In the genomic region with DNA sequence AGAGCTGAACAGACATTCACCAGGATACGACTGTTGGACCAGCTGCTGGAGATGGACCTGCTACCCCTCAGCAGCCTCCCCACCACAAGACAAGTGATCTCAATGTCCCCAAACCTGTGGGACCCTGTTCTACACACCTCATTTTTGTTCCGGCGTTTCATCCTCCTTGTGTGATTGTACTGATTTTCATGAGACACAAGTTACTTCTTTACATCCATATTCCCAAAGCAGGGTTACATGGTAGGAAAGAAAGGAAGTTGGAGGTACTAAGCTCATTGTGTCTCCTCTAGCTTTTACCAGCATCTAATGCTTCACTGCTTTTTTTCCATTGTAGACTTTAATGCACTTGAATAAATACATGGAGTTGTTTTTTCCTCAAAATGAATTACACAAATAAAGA, we compare ENCODE assay signal across 30 cellular contexts. TPM values are rescaled to one million over a fixed set of nuclear protein-coding genes. Genes with fewer than 3 reads are reported as not detected.
A peak's percentile ranks its signal among the peaks of the same experiment; 100 is the strongest.
DNase-seq lines count a peak whose midpoint lies in the region; ATAC-seq, FAIRE-seq and TF ChIP-seq lines count a peak whose summit lies in the region.
"Had no signal": no experiment of that assay in that cellular context is flagged by ENCODE, and none has a peak within 500 bp of the region (broad histone marks: within the 10 kb centered on the region; RNA-seq: fewer than 3 reads in every experiment).

No MANE protein-coding gene starts in this region.

- FAIRE-seq in bronchial epithelial cell (lab: Jason Lieb, UNC): peak; percentile 43
- FAIRE-seq in keratinocyte (lab: Jason Lieb, UNC): peak; percentile 70
- FAIRE-seq: A204.1, GM12891 had no signal

- peaks cover 57% of the 10 kb centered on the region for H3K36me3 ChIP-seq in cardiac muscle cell
- peaks cover 58% of the 10 kb centered on the region for H3K36me3 ChIP-seq in right atrium auricular region
- peaks cover 6% of the 10 kb centered on the region for H3K36me3 ChIP-seq in bronchial epithelial cell (ENCODE audit: control insufficient read depth, insufficient read depth, low read length)
- H3K36me3 ChIP-seq in keratinocyte (ENCODE audit: control insufficient read depth in 2 of 2, extremely low read depth in 1 of 2, insufficient read depth in 2 of 2, low read length in 2 of 2): peaks cover 8 to 32% of the 10 kb centered on the region in 2 experiments

- H3K9me3 ChIP-seq in cardiac muscle cell (ENCODE audit: low read depth) (no peaks in the 10 kb centered on the region), right atrium auricular region (no peaks in the 10 kb centered on the region), keratinocyte (ENCODE audit: control insufficient read depth, low read depth, low read length) (no peaks in the 10 kb centered on the region)
- H3K9me3 ChIP-seq: spleen, testis had no signal

- H3K27ac ChIP-seq in cardiac muscle cell (peak overlapping the region; percentile 64), right atrium auricular region (peak overlapping the region in 1 of 2 donors; percentile 40), keratinocyte (ENCODE audit: control insufficient read depth, insufficient read depth, low read length) (peak overlapping the region; percentile 28)
- H3K27ac ChIP-seq: hepatocyte, neural progenitor cell, parathyroid adenoma, spleen, testis had no signal

- DNase-seq in cardiac muscle cell (ENCODE audit: low read depth in 1 of 2, low spot score in 1 of 2) (peak in 1 of 2 donors; percentile 29), right atrium auricular region (ENCODE audit: low spot score) (no peak), bronchial epithelial cell (ENCODE audit: low read depth) (no peak), keratinocyte (ENCODE audit: low read depth, low spot score) (no peak), NCI-H1436 (lab: John Stamatoyannopoulos, UW) (no peak)
- no peak for DNase-seq in activated CD4-positive, alpha-beta T cell treated with anti-CD3 and anti-CD28 coated beads, Interleukin-2, amount 10 ng/mL, durations not matched to agents 7 days and 5 days
- DNase-seq: activated effector memory CD4-positive, alpha-beta T cell treated with Interleukin-2 at 50 U/mL for 16 hours; caudate nucleus; CD4-positive, alpha-beta T cell; effector memory CD8-positive, alpha-beta T cell; H9; NCI-H1092; NCI-H1694 treated with DMSO at 0.1 percent for 48 hours; NCI-H510A; right cardiac atrium; spleen; stimulated activated CD4-positive, alpha-beta T cell treated with anti-CD3 and anti-CD28 coated beads, Interleukin-2, amount 100 ng/mL, for 24 hours; stimulated activated CD8-positive, alpha-beta memory T cell treated with anti-CD3 and anti-CD28 coated beads, Interleukin-4, amount 100 ng/mL, for 48 hours; T-cell; testis had no signal

- peaks cover 7% of the 10 kb centered on the region for H3K27me3 Mint-ChIP-seq in activated CD4-positive, alpha-beta T cell treated with anti-CD3 and anti-CD28 coated beads, Interleukin-2, amount 10 ng/mL, durations not matched to agents 7 days and 5 days

- POLR2A ChIA-PET in activated CD4-positive, alpha-beta T cell treated with anti-CD3 and anti-CD28 coated beads, Interleukin-2, amount 10 ng/mL, durations not matched to agents 7 days and 5 days (lab: Charles Lee): no interaction called here

- H3K4me3 ChIP-seq in cardiac muscle cell (no peak overlapping the region), right atrium auricular region (no peak overlapping the region), bronchial epithelial cell (ENCODE audit: low read depth, low read length) (no peak overlapping the region), keratinocyte (ENCODE audit: control insufficient read depth in 2 of 3, extremely low read depth in 1 of 3, insufficient read depth in 2 of 3, low read depth in 1 of 3, low read length in 3 of 3) (no peak overlapping the region)
- H3K4me3 ChIP-seq: hepatocyte, neural progenitor cell, spleen, testis had no signal

- peaks cover 4% of the 10 kb centered on the region for H4K20me1 ChIP-seq in keratinocyte (ENCODE audit: control insufficient read depth, extremely low read depth, insufficient read depth, low read length)

- no peak overlapping the region for H3K9ac ChIP-seq in keratinocyte (ENCODE audit: control insufficient read depth, extremely low read depth, insufficient read depth, low read length)
- H3K9ac ChIP-seq: neural progenitor cell, parathyroid adenoma had no signal

- peaks cover 9% of the 10 kb centered on the region for H3K36me3 Mint-ChIP-seq in activated CD4-positive, alpha-beta T cell treated with anti-CD3 and anti-CD28 coated beads, Interleukin-2, amount 10 ng/mL, durations not matched to agents 7 days and 5 days (ENCODE audit: low read depth)
- H3K36me3 Mint-ChIP-seq: T-cell had no signal

- H3K9me3 Mint-ChIP-seq in activated CD4-positive, alpha-beta T cell treated with anti-CD3 and anti-CD28 coated beads, Interleukin-2, amount 10 ng/mL, durations not matched to agents 7 days and 5 days: no peaks in the 10 kb centered on the region
- H3K9me3 Mint-ChIP-seq: CD4-positive, alpha-beta T cell; H9; neural progenitor cell; stimulated activated naive CD8-positive, alpha-beta T cell treated with anti-CD3 and anti-CD28 coated beads, Interleukin-15, Interleukin-2, amounts not matched to agents 100 ng/mL and 50 ng/mL, for 24 hours; T-cell had no signal

- H3K4me3 Mint-ChIP-seq in activated CD4-positive, alpha-beta T cell treated with anti-CD3 and anti-CD28 coated beads, Interleukin-2, amount 10 ng/mL, durations not matched to agents 7 days and 5 days: no peak overlapping the region
- H3K4me3 Mint-ChIP-seq: activated CD4-positive, alpha-beta T cell treated with anti-CD3 and anti-CD28 coated beads, Interleukin-2, amount 10 ng/mL, durations not matched to agents 24 days and 14 days; CD4-positive, alpha-beta T cell; effector memory CD8-positive, alpha-beta T cell; H9; neural progenitor cell; stimulated activated naive CD8-positive, alpha-beta T cell treated with anti-CD3 and anti-CD28 coated beads, Interleukin-15, Interleukin-2, amounts not matched to agents 100 ng/mL and 50 ng/mL, for 24 hours; T-cell had no signal

- TF ChIP-seq CTCF in cardiac muscle cell (IDR thresholded peaks at IDR 0.05; ENCODE audit: low read depth, low read length): no peak
- no peak for TF ChIP-seq CTCF in right atrium auricular region (IDR thresholded peaks at IDR 0.05)
- no peak for TF ChIP-seq CTCF in bronchial epithelial cell (IDR thresholded peaks at IDR 0.05; ENCODE audit: insufficient read depth, low read length, severe bottlenecking)
- no peak for TF ChIP-seq CTCF in keratinocyte (optimal IDR thresholded peaks at IDR 0.05 in 1 of 3, IDR thresholded peaks at IDR 0.05 in 1 of 3, conservative IDR thresholded peaks at IDR 0.05 in 1 of 3; ENCODE audit: extremely low read depth in 1 of 3, insufficient read depth in 2 of 3, low read length in 3 of 3)

- H3K79me2 ChIP-seq in keratinocyte (ENCODE audit: control insufficient read depth, insufficient read depth, low read length): no peaks in the 10 kb centered on the region
- H3K79me2 ChIP-seq: parathyroid adenoma had no signal

- CTCF ChIA-PET in activated CD4-positive, alpha-beta T cell treated with anti-CD3 and anti-CD28 coated beads, Interleukin-2, amount 10 ng/mL, durations not matched to agents 7 days and 5 days (lab: Charles Lee): no interaction called here

- no peak overlapping the region for H3K4me2 ChIP-seq in keratinocyte (ENCODE audit: control insufficient read depth, extremely low read depth, insufficient read depth, low read depth, low read length)
- H3K4me2 ChIP-seq: hepatocyte, neural progenitor cell had no signal

- H3K4me1 Mint-ChIP-seq in activated CD4-positive, alpha-beta T cell treated with anti-CD3 and anti-CD28 coated beads, Interleukin-2, amount 10 ng/mL, durations not matched to agents 7 days and 5 days: peaks cover 53% of the 10 kb centered on the region
- H3K4me1 Mint-ChIP-seq: neural progenitor cell had no signal

- H2AFZ ChIP-seq in keratinocyte (ENCODE audit: control insufficient read depth, low read length): no peak overlapping the region
- H2AFZ ChIP-seq: hepatocyte, neural progenitor cell, parathyroid adenoma had no signal

- ATAC-seq in HG02870 (IDR thresholded peaks at IDR 0.05; ENCODE audit: unreplicated experiment) (no peak), HG03342 (IDR thresholded peaks at IDR 0.05; ENCODE audit: unreplicated experiment) (no peak)
- ATAC-seq: activated naive CD4-positive, alpha-beta T cell treated with anti-CD3 and anti-CD28 coated beads, Interleukin-2, amount 50 U/mL, for 72 hours; effector memory CD8-positive, alpha-beta T cell; right cardiac atrium; T-cell had no signal

- H3K9me1 ChIP-seq in keratinocyte (ENCODE audit: control insufficient read depth, extremely low read depth, insufficient read depth, low read length): peaks cover 4% of the 10 kb centered on the region

- dilution Hi-C loops in keratinocyte (cut with MboI; ENCODE audit: extremely low pct_ligation_motif_present, low sequenced_read_pairs): no loop called here

- H3K4me1 ChIP-seq in cardiac muscle cell (ENCODE audit: low read depth): peaks cover 28% of the 10 kb centered on the region
- H3K4me1 ChIP-seq in right atrium auricular region: peaks cover 0 to 33% of the 10 kb centered on the region in 2 donors
- H3K4me1 ChIP-seq in keratinocyte (ENCODE audit: control insufficient read depth, extremely low read depth, insufficient read depth, low read length): peaks cover 31% of the 10 kb centered on the region
- H3K4me1 ChIP-seq: neural progenitor cell, parathyroid adenoma, testis had no signal

- H3K27me3 ChIP-seq in cardiac muscle cell: no peaks in the 10 kb centered on the region
- no peaks in the 10 kb centered on the region for H3K27me3 ChIP-seq in right atrium auricular region
- H3K27me3 ChIP-seq in bronchial epithelial cell (ENCODE audit: control insufficient read depth, insufficient read depth, low read length): no peaks in the 10 kb centered on the region
- H3K27me3 ChIP-seq in keratinocyte (ENCODE audit: control insufficient read depth, extremely low read depth, insufficient read depth, low read length): no peaks in the 10 kb centered on the region
- H3K27me3 ChIP-seq: hepatocyte, neural progenitor cell, testis had no signal

- H3K27ac Mint-ChIP-seq in activated CD4-positive, alpha-beta T cell treated with anti-CD3 and anti-CD28 coated beads, Interleukin-2, amount 10 ng/mL, durations not matched to agents 7 days and 5 days: no peak overlapping the region
- H3K27ac Mint-ChIP-seq: activated CD4-positive, alpha-beta T cell treated with anti-CD3 and anti-CD28 coated beads, Interleukin-2, amount 10 ng/mL, durations not matched to agents 24 days and 14 days; activated naive CD4-positive, alpha-beta T cell treated with anti-CD3 and anti-CD28 coated beads, Interleukin-2, amount 50 U/mL, for 72 hours; CD4-positive, alpha-beta T cell; effector memory CD8-positive, alpha-beta T cell; neural progenitor cell; stimulated activated naive CD8-positive, alpha-beta T cell treated with anti-CD3 and anti-CD28 coated beads, Interleukin-15, Interleukin-2, amounts not matched to agents 100 ng/mL and 50 ng/mL, for 24 hours; T-cell had no signal

RNA-seq across cellular contexts. Expression of gene ADAMTS1, which starts 8.7 kb away (rescaled TPM):
- total RNA-seq in cardiac muscle cell: 155 and 185 TPM in 2 replicates
- 154 and 179 TPM in 2 replicates for polyA plus RNA-seq in cardiac muscle cell
- 10 to 100 TPM; 65.9 to 89.7 TPM for total RNA-seq in right atrium auricular region
- 100 and 124 TPM in 2 replicates for total RNA-seq in bronchial epithelial cell
- 340 to 485 TPM (median 344 TPM) in 3 replicates for polyA plus RNA-seq in keratinocyte
- polyA plus RNA-seq in keratinocyte (2011; ENCODE audit: low read depth): 90.5 TPM
- 172 and 198 TPM in 2 replicates for polyA plus RNA-seq in keratinocyte (2011; cell fraction: cytosol; rRNA removed)
- polyA plus RNA-seq in keratinocyte (2011; cell fraction: nucleus; rRNA removed): 1,714 and 1,972 TPM in 2 replicates
- polyA plus RNA-seq in keratinocyte (2012; ENCODE audit: low replicate concordance): 81.7 and 285 TPM in 2 replicates
- 1,168 to 1,682 TPM (median 1,277 TPM) in 3 replicates for polyA minus RNA-seq in keratinocyte
- 366 TPM for polyA minus RNA-seq in keratinocyte (2011; cell fraction: cytosol; rRNA and poly(A)+ RNA removed)
- polyA minus RNA-seq in keratinocyte (2011; cell fraction: nucleus; rRNA and poly(A)+ RNA removed): 1,277 and 2,287 TPM in 2 replicates
- 1 to 10 TPM; 1.1 to 2.4 TPM for total RNA-seq in activated CD4-positive, alpha-beta T cell treated with anti-CD3 and anti-CD28 coated beads, Interleukin-2, amount 10 ng/mL, durations not matched to agents 7 days and 5 days

Comparison
In these comparisons a context has a peak if more than half of its experiments do, and no peak if none do; other contexts are left out.
1. RNA of gene ADAMTS1, which starts 8.7 kb away (total RNA-seq): 155 to 185 TPM in cardiac muscle cell, 100 to 124 TPM in bronchial epithelial cell and 65.9 to 89.7 TPM in right atrium auricular region; 1.1 to 2.4 TPM in activated CD4-positive, alpha-beta T cell treated with anti-CD3 and anti-CD28 coated beads, Interleukin-2, amount 10 ng/mL, durations not matched to agents 7 days and 5 days; every median in the first group is over 10 times any median in the second.